In the genomic region with DNA sequence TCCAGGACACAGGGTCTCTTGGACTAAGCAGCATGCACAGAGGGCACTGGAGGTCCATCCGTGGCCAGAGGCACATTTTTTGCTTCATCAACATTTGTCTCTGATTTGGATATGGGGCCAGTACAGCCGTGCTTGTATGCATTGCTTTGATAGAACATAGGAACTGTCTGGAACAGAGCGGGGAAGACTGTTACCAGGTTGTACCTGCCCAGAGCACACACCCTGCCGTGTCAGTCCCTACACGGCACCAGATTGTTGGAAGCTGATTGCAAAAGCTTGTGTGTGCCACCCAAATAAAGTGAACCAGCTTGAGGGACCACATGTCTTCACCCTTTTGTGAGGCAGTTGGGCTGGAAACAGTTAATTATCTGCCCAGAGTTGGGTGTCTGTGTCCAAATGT, we compare ENCODE assay signal across 20 cellular contexts. TPM values are rescaled to one million over a fixed set of nuclear protein-coding genes. Genes with fewer than 3 reads are reported as not detected.
DNase-seq lines count a peak whose midpoint lies in the region; ATAC-seq and TF ChIP-seq lines count a peak whose summit lies in the region.
"Had no signal": no experiment of that assay in that cellular context is flagged by ENCODE, and none has a peak within 500 bp of the region (broad histone marks: within the 10 kb centered on the region; RNA-seq: fewer than 3 reads in every experiment).

No MANE protein-coding gene starts in this region.

- no peaks in the 10 kb centered on the region for H3K9me2 ChIP-seq in SK-N-SH

- intact Hi-C loops in left colon (cut with DNase I, micrococcal nuclease), result no loop called here
- intact Hi-C loops in stomach (cut with DNase I; ENCODE audit: low total_unique reads), result no loop called here

- TF ChIP-seq CTCF in SK-N-SH (IDR thresholded peaks at IDR 0.05) (no peak), brain (conservative IDR thresholded peaks at IDR 0.05) (no peak), stomach (IDR thresholded peaks at IDR 0.05) (no peak)

- H3K79me2 ChIP-seq in SK-N-SH (ENCODE audit: insufficient read depth), result peaks cover 95% of the 10 kb centered on the region

- H3K4me2 ChIP-seq in SK-N-SH, result no peak overlapping the region

- no peak overlapping the region for H3K4me3 Mint-ChIP-seq in brain
- H3K4me3 Mint-ChIP-seq: nephron had no signal

- H3K27ac ChIP-seq in SK-N-SH (ENCODE audit: low read depth in 2 of 2, low read length in 1 of 2) (peak overlapping the region in 1 of 2 experiments; percentile 12; a peak in 1 of 4 replicates), stomach (peak overlapping the region; percentile 54 to 77 (median 63))
- H3K27ac ChIP-seq: 22Rv1, left lung, SJCRH30, thoracic aorta had no signal

- H3K9me3 ChIP-seq in SK-N-SH, result no peaks in the 10 kb centered on the region
- H3K9me3 ChIP-seq in stomach, result no peaks in the 10 kb centered on the region
- H3K9me3 ChIP-seq: left lung, SJCRH30, thoracic aorta had no signal

- H3K4me3 ChIP-seq in SK-N-SH (ENCODE audit: low read depth in 2 of 2, low read length in 1 of 2) (no peak overlapping the region), stomach (no peak overlapping the region)
- H3K4me3 ChIP-seq: left lung, SJCRH30, thoracic aorta had no signal

- H3K27ac Mint-ChIP-seq in brain, result peak overlapping the region in 4 of 5 experiments; percentile 16 to 57 (median 34)

- H3K9ac ChIP-seq in SK-N-SH, result no peak overlapping the region

- TF ChIP-seq EP300 in SK-N-SH (IDR thresholded peaks at IDR 0.05; ENCODE audit: borderline replicate concordance in 1 of 2, low read depth in 1 of 2, low read length in 1 of 2) (no peak), stomach (IDR thresholded peaks at IDR 0.05) (no peak)

- H3K27me3 ChIP-seq in SK-N-SH (ENCODE audit: insufficient read depth), result no peaks in the 10 kb centered on the region
- H3K27me3 ChIP-seq in stomach, result no peaks in the 10 kb centered on the region
- H3K27me3 ChIP-seq: left lung, SJCRH30 had no signal

- ATAC-seq in SK-N-SH treated with all-trans-retinoic acid at 6 μM for 48 hours (no peak), left colon (peak; percentile 14), HG03457 (IDR thresholded peaks at IDR 0.05; ENCODE audit: unreplicated experiment) (no peak)
- ATAC-seq: left lung had no signal

- peaks cover 23% of the 10 kb centered on the region for H3K4me1 Mint-ChIP-seq in brain

- DNase-seq in SK-N-SH (peak; percentile 13), left colon (no peak), stomach (no peak), GOT3 (lab: John Stamatoyannopoulos, UW) (no peak), RPMI8226 (no peak)
- DNase-seq: activated naive CD4-positive, alpha-beta T cell treated with Interleukin-2 at 50 U/mL for 16 hours; DMS79; effector CD8-positive, alpha-beta T cell; foreskin fibroblast; left lung; NCI-H1930; NCI-H524; SJCRH30; T1000 had no signal

- H4K20me1 ChIP-seq in SK-N-SH (ENCODE audit: insufficient read depth), result peaks cover 71% of the 10 kb centered on the region

- POLR2A ChIA-PET in SK-N-SH (lab: Yijun Ruan, JAX), result no interaction called here

- WGBS in SK-N-SH (ENCODE audit: low lambda C conversion rate), result 98% methylated on average over 5 of the region's 5 CpGs
- WGBS in stomach, 5 donors, result 20 to 48% (median 38%) methylated on average over 2 to 5 of the region's 5 CpGs

- peaks cover 3 to 21% of the 10 kb centered on the region in 2 experiments; a peak in 3 of 4 replicates for H3K4me1 ChIP-seq in SK-N-SH (ENCODE audit: control insufficient read depth in 1 of 2, insufficient read depth in 2 of 2, low read depth in 1 of 2, low read length in 1 of 2)
- H3K4me1 ChIP-seq in stomach, result peaks cover 38 to 97% (median 66%) of the 10 kb centered on the region in 4 donors
- H3K4me1 ChIP-seq: SJCRH30 had no signal

- no peaks in the 10 kb centered on the region for H3F3A ChIP-seq in SK-N-SH (replicated peaks; ENCODE audit: insufficient read depth)

- CTCF ChIA-PET in SK-N-SH (lab: Yijun Ruan, JAX), result interaction anchor here (1.0 to 3.2 kb wide), 5 partner anchors 9 to 364 kb away, joined by 3 to 14 read pairs (median 4); no protein-coding TSS in a partner anchor

- no peak for TF ChIP-seq POLR2A in stomach (IDR thresholded peaks at IDR 0.05)

- no peaks in the 10 kb centered on the region for H3K27me3 Mint-ChIP-seq in brain

- peaks cover 75% of the 10 kb centered on the region for H3K36me3 Mint-ChIP-seq in brain

- no peak overlapping the region for H2AFZ ChIP-seq in SK-N-SH (ENCODE audit: low read depth)

- peaks cover 0 to 4% (median 0%) of the 10 kb centered on the region in 5 experiments for H3K9me3 Mint-ChIP-seq in brain
- H3K9me3 Mint-ChIP-seq: nephron had no signal

- no peak for TF ChIP-seq RAD21 in SK-N-SH (IDR thresholded peaks at IDR 0.05; ENCODE audit: low read length)

- peaks cover 45 to 54% of the 10 kb centered on the region in 2 experiments for H3K36me3 ChIP-seq in SK-N-SH (replicated peaks in 1 of 2; ENCODE audit: control insufficient read depth in 1 of 2, insufficient read depth in 2 of 2, low read length in 1 of 2)
- H3K36me3 ChIP-seq in stomach, result peaks cover 16 to 60% (median 50%) of the 10 kb centered on the region in 4 donors

TF ChIP-seq in SK-N-SH, 30 proteins besides CTCF, POLR2A, EP300 and RAD21:
- TF ChIP-seq, protein P1, sequence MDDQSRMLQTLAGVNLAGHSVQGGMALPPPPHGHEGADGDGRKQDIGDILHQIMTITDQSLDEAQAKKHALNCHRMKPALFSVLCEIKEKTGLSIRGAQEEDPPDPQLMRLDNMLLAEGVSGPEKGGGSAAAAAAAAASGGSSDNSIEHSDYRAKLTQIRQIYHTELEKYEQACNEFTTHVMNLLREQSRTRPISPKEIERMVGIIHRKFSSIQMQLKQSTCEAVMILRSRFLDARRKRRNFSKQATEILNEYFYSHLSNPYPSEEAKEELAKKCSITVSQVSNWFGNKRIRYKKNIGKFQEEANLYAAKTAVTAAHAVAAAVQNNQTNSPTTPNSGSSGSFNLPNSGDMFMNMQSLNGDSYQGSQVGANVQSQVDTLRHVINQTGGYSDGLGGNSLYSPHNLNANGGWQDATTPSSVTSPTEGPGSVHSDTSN (IDR thresholded peaks at IDR 0.05), result no peak
TF ChIP-seq in SK-N-SH: peak in this region for 0.

TF ChIP-seq in SK-N-SH treated with all-trans-retinoic acid at 6 μM for 48 hours, 23 proteins besides CTCF, POLR2A, EP300 and RAD21:
- TF ChIP-seq GLIS3 (CRISPR knock-in tag; IDR thresholded peaks at IDR 0.05) (no peak), TCF4 (CRISPR knock-in tag; IDR thresholded peaks at IDR 0.05; ENCODE audit: borderline replicate concordance) (no peak), CSDC2 (CRISPR knock-in tag; IDR thresholded peaks at IDR 0.05) (no peak), ISL1 (CRISPR knock-in tag; IDR thresholded peaks at IDR 0.05) (no peak), RARB (CRISPR knock-in tag; IDR thresholded peaks at IDR 0.05) (no peak), ZNF70 (CRISPR knock-in tag; IDR thresholded peaks at IDR 0.05) (no peak), ZC3H10 (CRISPR knock-in tag; IDR thresholded peaks at IDR 0.05) (no peak)
- TF ChIP-seq, protein P2, sequence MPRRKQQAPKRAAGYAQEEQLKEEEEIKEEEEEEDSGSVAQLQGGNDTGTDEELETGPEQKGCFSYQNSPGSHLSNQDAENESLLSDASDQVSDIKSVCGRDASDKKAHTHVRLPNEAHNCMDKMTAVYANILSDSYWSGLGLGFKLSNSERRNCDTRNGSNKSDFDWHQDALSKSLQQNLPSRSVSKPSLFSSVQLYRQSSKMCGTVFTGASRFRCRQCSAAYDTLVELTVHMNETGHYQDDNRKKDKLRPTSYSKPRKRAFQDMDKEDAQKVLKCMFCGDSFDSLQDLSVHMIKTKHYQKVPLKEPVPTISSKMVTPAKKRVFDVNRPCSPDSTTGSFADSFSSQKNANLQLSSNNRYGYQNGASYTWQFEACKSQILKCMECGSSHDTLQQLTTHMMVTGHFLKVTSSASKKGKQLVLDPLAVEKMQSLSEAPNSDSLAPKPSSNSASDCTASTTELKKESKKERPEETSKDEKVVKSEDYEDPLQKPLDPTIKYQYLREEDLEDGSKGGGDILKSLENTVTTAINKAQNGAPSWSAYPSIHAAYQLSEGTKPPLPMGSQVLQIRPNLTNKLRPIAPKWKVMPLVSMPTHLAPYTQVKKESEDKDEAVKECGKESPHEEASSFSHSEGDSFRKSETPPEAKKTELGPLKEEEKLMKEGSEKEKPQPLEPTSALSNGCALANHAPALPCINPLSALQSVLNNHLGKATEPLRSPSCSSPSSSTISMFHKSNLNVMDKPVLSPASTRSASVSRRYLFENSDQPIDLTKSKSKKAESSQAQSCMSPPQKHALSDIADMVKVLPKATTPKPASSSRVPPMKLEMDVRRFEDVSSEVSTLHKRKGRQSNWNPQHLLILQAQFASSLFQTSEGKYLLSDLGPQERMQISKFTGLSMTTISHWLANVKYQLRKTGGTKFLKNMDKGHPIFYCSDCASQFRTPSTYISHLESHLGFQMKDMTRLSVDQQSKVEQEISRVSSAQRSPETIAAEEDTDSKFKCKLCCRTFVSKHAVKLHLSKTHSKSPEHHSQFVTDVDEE (CRISPR knock-in tag; IDR thresholded peaks at IDR 0.05), result no peak
- TF ChIP-seq, protein P3, sequence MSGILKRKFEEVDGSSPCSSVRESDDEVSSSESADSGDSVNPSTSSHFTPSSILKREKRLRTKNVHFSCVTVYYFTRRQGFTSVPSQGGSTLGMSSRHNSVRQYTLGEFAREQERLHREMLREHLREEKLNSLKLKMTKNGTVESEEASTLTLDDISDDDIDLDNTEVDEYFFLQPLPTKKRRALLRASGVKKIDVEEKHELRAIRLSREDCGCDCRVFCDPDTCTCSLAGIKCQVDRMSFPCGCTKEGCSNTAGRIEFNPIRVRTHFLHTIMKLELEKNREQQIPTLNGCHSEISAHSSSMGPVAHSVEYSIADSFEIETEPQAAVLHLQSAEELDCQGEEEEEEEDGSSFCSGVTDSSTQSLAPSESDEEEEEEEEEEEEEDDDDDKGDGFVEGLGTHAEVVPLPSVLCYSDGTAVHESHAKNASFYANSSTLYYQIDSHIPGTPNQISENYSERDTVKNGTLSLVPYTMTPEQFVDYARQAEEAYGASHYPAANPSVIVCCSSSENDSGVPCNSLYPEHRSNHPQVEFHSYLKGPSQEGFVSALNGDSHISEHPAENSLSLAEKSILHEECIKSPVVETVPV (CRISPR knock-in tag; IDR thresholded peaks at IDR 0.05), result no peak

RNA-seq across cellular contexts. Expression of a gene that starts 21.0 kb away (rescaled TPM):
- 8.2 and 8.9 TPM in 2 replicates for polyA plus RNA-seq in SK-N-SH (2012; rRNA removed)
- polyA plus RNA-seq in SK-N-SH (2012; cell fraction: cytosol; rRNA removed), result 9.7 and 10.4 TPM in 2 replicates
- polyA plus RNA-seq in SK-N-SH (2012; cell fraction: nucleus; rRNA removed), result 6.0 and 11.1 TPM in 2 replicates
- 16.5 TPM for polyA plus RNA-seq in brain (ENCODE audit: insufficient read depth, low read depth, low replicate concordance)
- total RNA-seq in left colon, result 100 to 1,000 TPM; 146 to 153 TPM
- 100 to 1,000 TPM in 2 of 5 donors, 10 to 100 TPM in 3; 46.4 to 113 (median 79.1) TPM for total RNA-seq in stomach
- 10 to 100 TPM; 13.0 to 45.1 (median 13.5) TPM for polyA plus RNA-seq in stomach
